ENCODE assay signal across 14 cellular contexts in the genomic region with DNA sequence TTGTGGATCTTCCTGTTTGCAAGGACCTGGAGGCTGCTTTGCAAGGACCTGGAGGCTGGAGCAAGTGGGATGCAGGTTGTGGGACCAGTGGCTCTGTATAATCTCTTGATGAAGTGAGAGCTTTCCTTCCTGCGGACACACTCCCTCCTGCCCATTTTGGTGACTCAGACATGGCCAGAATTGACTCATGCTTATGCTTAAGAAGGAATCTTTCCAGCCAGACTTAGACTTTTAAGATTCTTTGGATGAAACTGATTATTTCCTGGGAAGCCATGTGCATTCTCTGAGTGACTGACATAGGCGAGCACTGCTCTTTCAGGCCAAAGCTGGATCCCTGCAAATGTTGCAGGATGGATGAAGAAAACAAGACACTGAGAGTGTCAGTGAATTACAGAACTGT.
A peak's percentile ranks its signal among the peaks of the same experiment; 100 is the strongest.
DNase-seq lines count a peak whose midpoint lies in the region; ATAC-seq, FAIRE-seq and TF ChIP-seq lines count a peak whose summit lies in the region.
"Had no signal": no experiment of that assay in that cellular context is flagged by ENCODE, and none has a peak within 500 bp of the region (broad histone marks: within the 10 kb centered on the region; RNA-seq: fewer than 3 reads in every experiment).

No MANE protein-coding gene starts in this region.

- 96% methylated on average over 2 of the region's 2 CpGs for WGBS in mammary epithelial cell (ENCODE audit: low coverage, missing lambda C conversion rate)

- intact Hi-C loops in mammary epithelial cell (cut with micrococcal nuclease) = no loop called here

- in situ Hi-C loops in mammary epithelial cell (cut with MboI; ENCODE audit: low sequenced_read_pairs in 2 of 2) = no loop called here

- no peaks in the 10 kb centered on the region for H3K27me3 ChIP-seq in mammary epithelial cell (ENCODE audit: insufficient read depth, low read length)
- H3K27me3 ChIP-seq: BLaER1 treated with 17β-estradiol and CSF1 and Interleukin-3, amounts not matched to agents 10 nM and 100 nM; neural progenitor cell had no signal

- H3K9ac ChIP-seq in mammary epithelial cell (ENCODE audit: insufficient read depth, low read length) = no peak overlapping the region
- H3K9ac ChIP-seq: BLaER1 treated with 17β-estradiol and CSF1 and Interleukin-3, amounts not matched to agents 10 nM and 100 nM; neural progenitor cell had no signal

- BruUV-seq in mammary epithelial cell (replicated peaks; lab: Mats Ljungman, UMichigan) = no TSS peak

- no peaks in the 10 kb centered on the region for H3K36me3 ChIP-seq in mammary epithelial cell (ENCODE audit: insufficient read depth, low read length)
- H3K36me3 ChIP-seq: BLaER1 treated with 17β-estradiol and CSF1 and Interleukin-3, amounts not matched to agents 10 nM and 100 nM; neural progenitor cell had no signal

- H3K9me3 Mint-ChIP-seq in activated T-cell treated with anti-CD3 and anti-CD28 coated beads, Interleukin-2, amount 50 U/mL, for 4 hours = no peaks in the 10 kb centered on the region
- H3K9me3 Mint-ChIP-seq: H9; neural progenitor cell; stimulated activated naive CD8-positive, alpha-beta T cell treated with anti-CD3 and anti-CD28 coated beads, Interleukin-15, Interleukin-2, amounts not matched to agents 100 ng/mL and 50 ng/mL, for 24 hours had no signal

- H3K4me3 ChIP-seq in AG04449 (ENCODE audit: low read depth, low read length) (no peak overlapping the region), mammary epithelial cell (replicated peaks in 1 of 3; ENCODE audit: insufficient read depth in 1 of 3, low read depth in 2 of 3, low read length in 3 of 3) (no peak overlapping the region)
- H3K4me3 ChIP-seq: BLaER1 treated with 17β-estradiol and CSF1 and Interleukin-3, amounts not matched to agents 10 nM and 100 nM; neural progenitor cell had no signal

- H3K36me3 Mint-ChIP-seq in activated T-cell treated with anti-CD3 and anti-CD28 coated beads, Interleukin-2, amount 50 U/mL, for 4 hours (ENCODE audit: insufficient read depth) = no peaks in the 10 kb centered on the region
- H3K36me3 Mint-ChIP-seq: activated CD8-positive, alpha-beta memory T cell treated with anti-CD3 and anti-CD28 coated beads, Interleukin-2, amount 10 ng/mL, durations not matched to agents 7 days and 5 days; neural progenitor cell had no signal

- H3K27me3 Mint-ChIP-seq in activated T-cell treated with anti-CD3 and anti-CD28 coated beads, Interleukin-2, amount 50 U/mL, for 4 hours (ENCODE audit: low read depth) = peaks cover 5% of the 10 kb centered on the region

- CTCF ChIA-PET in AG04449 (lab: Yijun Ruan, JAX) = interaction anchor here (1.5 kb wide), 1 partner anchor 9 kb away, joined by 5 read pairs; no protein-coding TSS in a partner anchor
- CTCF ChIA-PET in mammary epithelial cell (lab: Charles Lee; ENCODE audit: low non-redundant PET) = no interaction called here

- no peaks in the 10 kb centered on the region for H3K4me1 Mint-ChIP-seq in activated T-cell treated with anti-CD3 and anti-CD28 coated beads, Interleukin-2, amount 50 U/mL, for 4 hours (ENCODE audit: low read depth)
- H3K4me1 Mint-ChIP-seq: activated CD8-positive, alpha-beta memory T cell treated with anti-CD3 and anti-CD28 coated beads, Interleukin-2, amount 10 ng/mL, durations not matched to agents 7 days and 5 days; H9 had no signal

- H3K27ac ChIP-seq in mammary epithelial cell (ENCODE audit: insufficient read depth, low read depth, low read length) = no peak overlapping the region
- H3K27ac ChIP-seq: BLaER1 treated with 17β-estradiol and CSF1 and Interleukin-3, amounts not matched to agents 10 nM and 100 nM; neural progenitor cell had no signal

- dilution Hi-C loops in mammary epithelial cell (cut with HindIII; ENCODE audit: low sequenced_read_pairs) = no loop called here

- no peak overlapping the region for H2AFZ ChIP-seq in mammary epithelial cell (ENCODE audit: low read depth, low read length)
- H2AFZ ChIP-seq: neural progenitor cell had no signal

- no peak for FAIRE-seq in HTR-8/SVneo (lab: Jason Lieb, UNC)

- ATAC-seq in HG03469 (IDR thresholded peaks at IDR 0.05; ENCODE audit: unreplicated experiment) (no peak), GM18517 (IDR thresholded peaks at IDR 0.05; ENCODE audit: unreplicated experiment) (no peak)
- no peak for ATAC-seq in activated T-cell treated with anti-CD3 and anti-CD28 coated beads, Interleukin-2, amount 50 U/mL, for 4 hours
- ATAC-seq: activated CD8-positive, alpha-beta memory T cell treated with anti-CD3 and anti-CD28 coated beads, Interleukin-2, amount 10 ng/mL, durations not matched to agents 7 days and 5 days; left colon had no signal

- DNase-seq in AG04449 (ENCODE audit: low read depth, low spot score) (peak; percentile 82), HTR-8/SVneo (ENCODE audit: insufficient read length, low spot score) (peak; percentile 29), mammary epithelial cell (peak; percentile 70), kidney glomerular epithelial cell (lab: John Stamatoyannopoulos, UW) (peak; percentile 56), activated gamma-delta T cell treated with Interleukin-2 at 50 U/mL for 16 hours (no peak)
- DNase-seq in activated T-cell treated with anti-CD3 and anti-CD28 coated beads, Interleukin-2, amount 50 U/mL, for 4 hours = no peak
- DNase-seq: activated CD8-positive, alpha-beta memory T cell treated with anti-CD3 and anti-CD28 coated beads, Interleukin-2, amount 10 ng/mL, durations not matched to agents 7 days and 5 days; H9; left colon had no signal

- POLR2A ChIA-PET in AG04449 (lab: Yijun Ruan, JAX) = no interaction called here

- no peak overlapping the region for H3K4me2 ChIP-seq in mammary epithelial cell (ENCODE audit: insufficient read depth, low read depth, low read length)
- H3K4me2 ChIP-seq: BLaER1 treated with 17β-estradiol and CSF1 and Interleukin-3, amounts not matched to agents 10 nM and 100 nM; neural progenitor cell had no signal

- H3K79me2 ChIP-seq in mammary epithelial cell (ENCODE audit: insufficient read depth, low read length) = no peaks in the 10 kb centered on the region

- H4K20me1 ChIP-seq in mammary epithelial cell (ENCODE audit: insufficient read depth, low read length) = no peaks in the 10 kb centered on the region
- H4K20me1 ChIP-seq: BLaER1 treated with 17β-estradiol and CSF1 and Interleukin-3, amounts not matched to agents 10 nM and 100 nM had no signal

- H3K9me3 ChIP-seq in mammary epithelial cell (replicated peaks; ENCODE audit: insufficient read depth, low read length) = no peaks in the 10 kb centered on the region
- H3K9me3 ChIP-seq: BLaER1 treated with 17β-estradiol and CSF1 and Interleukin-3, amounts not matched to agents 10 nM and 100 nM had no signal

- no peak overlapping the region for H3K4me3 Mint-ChIP-seq in activated T-cell treated with anti-CD3 and anti-CD28 coated beads, Interleukin-2, amount 50 U/mL, for 4 hours
- H3K4me3 Mint-ChIP-seq: activated CD8-positive, alpha-beta memory T cell treated with anti-CD3 and anti-CD28 coated beads, Interleukin-2, amount 10 ng/mL, durations not matched to agents 7 days and 5 days; H9; neural progenitor cell; stimulated activated naive CD8-positive, alpha-beta T cell treated with anti-CD3 and anti-CD28 coated beads, Interleukin-15, Interleukin-2, amounts not matched to agents 100 ng/mL and 50 ng/mL, for 24 hours had no signal

- TF ChIP-seq CTCF in AG04449 (IDR thresholded peaks at IDR 0.05; ENCODE audit: insufficient read depth, low read length, missing control alignments) (no peak), mammary epithelial cell (conservative IDR thresholded peaks at IDR 0.05 in 1 of 2, IDR thresholded peaks at IDR 0.05 in 1 of 2; ENCODE audit: extremely low read depth in 1 of 2, insufficient read depth in 1 of 2, low read depth in 1 of 2, low read length in 2 of 2) (no peak)

- H3K4me1 ChIP-seq in mammary epithelial cell (ENCODE audit: insufficient read depth, low read length) = peaks cover 18% of the 10 kb centered on the region
- H3K4me1 ChIP-seq: BLaER1 treated with 17β-estradiol and CSF1 and Interleukin-3, amounts not matched to agents 10 nM and 100 nM; neural progenitor cell had no signal

Comparison
In these comparisons a context has a peak if more than half of its experiments do, and no peak if none do; other contexts are left out.
1. DNase-seq: peak in AG04449 (single experiment), HTR-8/SVneo (single experiment), mammary epithelial cell (single experiment) and kidney glomerular epithelial cell (single experiment); none in activated T-cell treated with anti-CD3 and anti-CD28 coated beads, Interleukin-2, amount 50 U/mL, for 4 hours (single experiment) and activated gamma-delta T cell treated with Interleukin-2 at 50 U/mL for 16 hours (single experiment).